Comparison of ENCODE assay signal across 25 cellular contexts in the genomic region with DNA sequence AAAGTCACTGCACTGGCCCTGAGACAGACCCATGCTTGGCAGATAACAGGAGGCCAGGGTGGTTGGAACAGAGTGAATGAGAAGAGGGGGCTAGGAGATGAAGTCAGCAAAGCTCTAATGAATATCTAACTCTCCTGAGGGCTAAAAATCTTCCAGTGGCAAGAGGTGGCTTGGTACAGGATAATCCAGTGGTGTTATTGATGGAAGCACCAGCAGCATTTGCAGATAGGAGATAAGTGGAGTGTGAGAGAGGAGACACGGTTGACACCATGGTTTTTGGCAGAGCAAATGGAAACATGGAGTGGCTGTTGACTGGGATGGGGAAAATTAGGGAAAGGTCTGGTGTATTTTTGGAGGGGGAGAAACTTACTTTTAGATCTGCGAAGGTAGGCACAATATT.
"Had no signal": no experiment of that assay in that cellular context is flagged by ENCODE, and none has a peak within 500 bp of the region (broad histone marks: within the 10 kb centered on the region; RNA-seq: fewer than 3 reads in every experiment).

No MANE protein-coding gene starts in this region.

- DNase-seq: central memory CD4-positive, alpha-beta T cell; dorsolateral prefrontal cortex; effector CD4-positive, alpha-beta T cell; endodermal cell; foreskin keratinocyte; hypothalamus; immature natural killer cell; islet precursor cell; kidney glomerular epithelial cell; mesenchymal stem cell; mucosa of descending colon; naive B cell; small intestine; stimulated activated CD4-positive, alpha-beta T cell treated with anti-CD3 and anti-CD28 coated beads, Interleukin-15, amount 100 ng/mL, for 24 hours; stimulated activated CD4-positive, alpha-beta T cell treated with anti-CD3 and anti-CD28 coated beads, Interleukin-2, amount 100 ng/mL, for 48 hours; stimulated activated CD8-positive, alpha-beta memory T cell treated with anti-CD3 and anti-CD28 coated beads, Interleukin-4, amount 100 ng/mL, for 48 hours; stimulated activated naive CD8-positive, alpha-beta T cell treated with anti-CD3 and anti-CD28 coated beads, Interleukin-15, Interleukin-2, amounts not matched to agents 100 U/mL and 50 U/mL, for 24 hours; substantia nigra; testis; tibial artery; upper lobe of left lung had no signal

- H3K9ac ChIP-seq: parathyroid adenoma had no signal

- H3K4me1 ChIP-seq: gastroesophageal sphincter, parathyroid adenoma, testis, tibial artery, upper lobe of left lung had no signal

- H3K4me3 ChIP-seq: dorsolateral prefrontal cortex, esophagus muscularis mucosa, gastroesophageal sphincter, mucosa of descending colon, testis, tibial artery, upper lobe of left lung had no signal

- H2AFZ ChIP-seq: parathyroid adenoma had no signal

- H3K27me3 ChIP-seq: dorsolateral prefrontal cortex, esophagus muscularis mucosa, foreskin keratinocyte, gastroesophageal sphincter, testis, tibial artery, upper lobe of left lung had no signal

- ATAC-seq: foreskin keratinocyte; gastroesophageal sphincter; mucosa of descending colon; natural killer cell treated with Interleukin-12 subunit alpha and Interleukin-12 subunit beta and Interleukin-15 and Interleukin-18, amount 100 ng/mL, for 72 hours; stimulated activated naive CD8-positive, alpha-beta T cell treated with anti-CD3 and anti-CD28 coated beads, Interleukin-15, Interleukin-2, amounts not matched to agents 100 U/mL and 50 U/mL, for 24 hours had no signal

- H3K9me3 ChIP-seq: esophagus muscularis mucosa, gastroesophageal sphincter, mucosa of descending colon, testis, tibial artery, upper lobe of left lung had no signal

- H3K36me3 ChIP-seq: gastroesophageal sphincter, tibial artery, upper lobe of left lung had no signal

- H3K27ac ChIP-seq: dorsolateral prefrontal cortex, esophagus muscularis mucosa, foreskin keratinocyte, gastroesophageal sphincter, parathyroid adenoma, testis, tibial artery, upper lobe of left lung had no signal
